In the genomic region with DNA sequence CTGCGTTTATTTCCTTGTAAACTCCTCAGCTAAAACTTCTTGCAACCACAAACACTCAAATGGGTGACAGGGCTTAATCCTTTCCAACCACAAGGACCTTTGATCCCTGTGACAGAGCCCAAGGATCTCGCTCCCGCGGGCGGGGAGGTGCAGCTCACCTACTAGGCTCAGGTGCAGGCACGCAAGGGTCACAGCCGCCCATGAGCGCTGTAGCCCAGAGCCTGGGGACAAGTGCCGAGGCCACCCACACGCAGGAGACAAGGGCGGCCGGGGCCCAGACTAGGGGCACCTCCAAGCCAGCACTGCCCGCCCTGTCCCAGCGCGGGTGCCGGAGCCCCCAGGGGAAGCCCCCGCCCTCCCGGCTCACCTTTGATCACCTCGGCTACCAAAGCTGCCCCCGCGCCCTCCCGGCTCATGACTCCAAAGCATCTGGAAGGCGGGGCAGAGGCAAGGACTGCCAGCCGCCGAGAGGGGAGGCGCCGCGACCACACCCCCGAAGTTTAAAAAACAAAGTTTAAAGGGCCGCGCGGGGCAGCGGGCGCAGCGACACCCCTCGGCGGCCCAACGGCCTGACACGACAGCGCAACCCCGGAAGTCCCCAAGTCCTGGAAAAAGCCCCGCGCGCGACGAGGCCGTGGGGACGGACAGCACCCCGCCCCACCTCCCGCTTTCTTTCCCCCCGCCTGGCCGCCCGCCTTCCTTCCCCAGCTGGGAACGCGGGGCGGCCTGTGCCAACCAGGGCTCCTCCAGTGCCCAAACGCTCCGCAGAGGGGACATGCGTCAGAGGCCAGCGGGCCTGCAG, we compare ENCODE assay signal across 8 cellular contexts. TPM values are rescaled to one million over a fixed set of nuclear protein-coding genes. Genes with fewer than 3 reads are reported as not detected.
DNase-seq lines count a peak whose midpoint lies in the region; ATAC-seq, FAIRE-seq and TF ChIP-seq lines count a peak whose summit lies in the region.

No MANE protein-coding gene starts in this region.

- peak overlapping the region; percentile 74 for H3K9ac ChIP-seq in ES-I3 (ENCODE audit: low read depth, low read length)
- H3K9ac ChIP-seq in kidney (ENCODE audit: low read length in 2 of 2): peak overlapping the region; percentile 55 to 84

- DNase-seq in Kasumi-1 (lab: John Stamatoyannopoulos, UW) (peak; percentile 71 to 80), kidney (peak; percentile 93), NCI-H2196 treated with DMSO at 0.1 percent for 48 hours (lab: John Stamatoyannopoulos, UW; ENCODE audit: unreplicated experiment) (no peak)
- peak; percentile 75 for DNase-seq in activated CD4-positive, CD25-positive, alpha-beta regulatory T cell treated with anti-CD3 and anti-CD28 coated beads, Interleukin-2, amount 50 U/mL, for 72 hours
- DNase-seq in central memory CD4-positive, alpha-beta T cell: peak; percentile 77
- peak; percentile 52 to 54 for DNase-seq in stimulated activated CD4-positive, alpha-beta T cell treated with anti-CD3 and anti-CD28 coated beads, Interleukin-15, amount 100 ng/mL, for 1 hour (ENCODE audit: low read depth in 1 of 2, low spot score in 1 of 2)

- peak overlapping the region; percentile 92 to 94 for H3K27ac ChIP-seq in kidney (ENCODE audit: low read depth in 2 of 2, low read length in 2 of 2)

- H3K36me3 ChIP-seq in ES-I3 (ENCODE audit: insufficient read depth, low read length) (no peaks in the 10 kb centered on the region), kidney (ENCODE audit: control insufficient read depth in 1 of 2, insufficient read depth in 2 of 2, low read length in 2 of 2) (peaks cover 0 to 4% of the 10 kb centered on the region in 2 donors)

- H3K4me1 ChIP-seq in ES-I3 (ENCODE audit: insufficient read depth, low read length) (peaks cover 7% of the 10 kb centered on the region; the same call in 1 of the 2 replicates), kidney (ENCODE audit: control insufficient read depth in 1 of 2, insufficient read depth in 1 of 2, low read depth in 1 of 2, low read length in 2 of 2) (peaks cover 4 to 5% of the 10 kb centered on the region in 2 donors)

- intact Hi-C loops in kidney (cut with DNase I): no loop called here

- ATAC-seq in GM21717 (IDR thresholded peaks at IDR 0.05; ENCODE audit: unreplicated experiment): peak; percentile 85

- no peak for FAIRE-seq in kidney (lab: Jason Lieb, UNC)

- H3K9me3 ChIP-seq in ES-I3 (ENCODE audit: control insufficient read depth, insufficient read depth, low read length) (no peaks in the 10 kb centered on the region), kidney (ENCODE audit: control insufficient read depth in 1 of 2, low read length in 2 of 2) (no peaks in the 10 kb centered on the region)

- H3K4me3 ChIP-seq in kidney (ENCODE audit: low read length in 2 of 2): peak overlapping the region; percentile 76 to 78

- TF ChIP-seq CTCF in kidney (IDR thresholded peaks at IDR 0.05; ENCODE audit: borderline replicate concordance, extremely low read depth, insufficient read depth): peak; percentile 49

RNA-seq across cellular contexts. Expression of gene CDC14B, which starts 53.0 kb away (rescaled TPM):
- 19.6 TPM for total RNA-seq in kidney
- polyA plus RNA-seq in kidney (ENCODE audit: insufficient read depth, low read depth, low replicate concordance): 9.1 TPM
